In genomic region chr15:100966997-100967396, GRCh38 we compare ENCODE assay signal across 13 cellular contexts. TPM values are rescaled to one million over a fixed set of nuclear protein-coding genes. Genes with fewer than 3 reads are reported as not detected.
DNase-seq lines count a peak whose midpoint lies in the region; ATAC-seq and TF ChIP-seq lines count a peak whose summit lies in the region.
"Had no signal": no experiment of that assay in that cellular context is flagged by ENCODE, and none has a peak within 500 bp of the region (broad histone marks: within the 10 kb centered on the region; RNA-seq: fewer than 3 reads in every experiment).

No MANE protein-coding gene starts in this region.

- DNase-seq in epithelial cell of proximal tubule (ENCODE audit: low read depth) = no peak
- DNase-seq in activated naive CD8-positive, alpha-beta T cell treated with anti-CD3 and anti-CD28 coated beads, Interleukin-2, amount 50 U/mL, for 24 hours = no peak
- no peak for DNase-seq in vagina (ENCODE audit: extremely low spot score in 2 of 2)
- no peak for DNase-seq in posterior vena cava (ENCODE audit: low spot score)
- DNase-seq in stimulated activated naive CD4-positive, alpha-beta T cell (lab: John Stamatoyannopoulos, UW) = no peak
- DNase-seq: activated CD8-positive, alpha-beta memory T cell treated with anti-CD3 and anti-CD28 coated beads, Interleukin-2, amount 50 U/mL, for 4 hours; DMS79; left ventricle myocardium superior; NCI-H2029 had no signal

- no peaks in the 10 kb centered on the region for H3K9me3 ChIP-seq in vagina
- H3K9me3 ChIP-seq: SJSA1 had no signal

- TF ChIP-seq CTCF in epithelial cell of proximal tubule (conservative IDR thresholded peaks at IDR 0.05; ENCODE audit: low read depth, low read length) (no peak), vagina (IDR thresholded peaks at IDR 0.05) (no peak)

- H3K36me3 Mint-ChIP-seq in activated naive CD8-positive, alpha-beta T cell treated with anti-CD3 and anti-CD28 coated beads, Interleukin-2, amount 50 U/mL, for 24 hours (ENCODE audit: low read depth) = no peaks in the 10 kb centered on the region

- H3K36me3 ChIP-seq in vagina = no peaks in the 10 kb centered on the region
- H3K36me3 ChIP-seq: SJSA1 had no signal

- H3K4me3 ChIP-seq in epithelial cell of proximal tubule (ENCODE audit: low read depth, low read length) = peak overlapping the region; percentile 28
- no peak overlapping the region for H3K4me3 ChIP-seq in vagina
- H3K4me3 ChIP-seq: SJSA1 had no signal

- peaks cover 4% of the 10 kb centered on the region for H3K9me3 Mint-ChIP-seq in activated naive CD8-positive, alpha-beta T cell treated with anti-CD3 and anti-CD28 coated beads, Interleukin-2, amount 50 U/mL, for 24 hours

- no peaks in the 10 kb centered on the region for H3K4me1 ChIP-seq in vagina

- TF ChIP-seq POLR2A in vagina (IDR thresholded peaks at IDR 0.05) = no peak

- H3K27ac Mint-ChIP-seq in activated naive CD8-positive, alpha-beta T cell treated with anti-CD3 and anti-CD28 coated beads, Interleukin-2, amount 50 U/mL, for 24 hours = no peak overlapping the region

- no peaks in the 10 kb centered on the region for H3K27me3 ChIP-seq in vagina
- H3K27me3 ChIP-seq: SJSA1 had no signal

- intact Hi-C loops in vagina (cut with DNase I) = no loop called here
- intact Hi-C loops in posterior vena cava (cut with DNase I) = no loop called here

- H3K27ac ChIP-seq in vagina = no peak overlapping the region
- H3K27ac ChIP-seq: SJSA1 had no signal

- ATAC-seq in GM18861 (IDR thresholded peaks at IDR 0.05; ENCODE audit: unreplicated experiment) = peak; percentile 85
- ATAC-seq in GM21423 (IDR thresholded peaks at IDR 0.05; ENCODE audit: unreplicated experiment) = peak; percentile 91
- peak; percentile 87 for ATAC-seq in HG03097 (IDR thresholded peaks at IDR 0.05; ENCODE audit: low FRiP score, unreplicated experiment)
- ATAC-seq in activated naive CD8-positive, alpha-beta T cell treated with anti-CD3 and anti-CD28 coated beads, Interleukin-2, amount 50 U/mL, for 24 hours = no peak
- ATAC-seq: left ventricle myocardium superior had no signal

- H3K27me3 Mint-ChIP-seq in activated naive CD8-positive, alpha-beta T cell treated with anti-CD3 and anti-CD28 coated beads, Interleukin-2, amount 50 U/mL, for 24 hours = peaks cover 21% of the 10 kb centered on the region

- H3K4me1 Mint-ChIP-seq in activated naive CD8-positive, alpha-beta T cell treated with anti-CD3 and anti-CD28 coated beads, Interleukin-2, amount 50 U/mL, for 24 hours = no peaks in the 10 kb centered on the region

- H3K4me3 Mint-ChIP-seq in activated naive CD8-positive, alpha-beta T cell treated with anti-CD3 and anti-CD28 coated beads, Interleukin-2, amount 50 U/mL, for 24 hours = no peak overlapping the region

RNA-seq across cellular contexts. Expression of gene LRRK1, which starts 47.8 kb away (rescaled TPM):
- 8.1 and 8.8 TPM in 2 replicates for total RNA-seq in epithelial cell of proximal tubule
- 21.1 TPM for total RNA-seq in vagina
- total RNA-seq in posterior vena cava = 10 to 100 TPM; 22.3 to 24.9 TPM
